17 cellular contexts compared by ENCODE assay signal in genomic region chr12:127640181-127640886, GRCh38.
DNase-seq lines count a peak whose midpoint lies in the region; ATAC-seq and TF ChIP-seq lines count a peak whose summit lies in the region.
"Had no signal": no experiment of that assay in that cellular context is flagged by ENCODE, and none has a peak within 500 bp of the region (broad histone marks: within the 10 kb centered on the region; RNA-seq: fewer than 3 reads in every experiment).

No MANE protein-coding gene starts in this region.

- peak overlapping the region in 1 of 2 donors; percentile 6 for H3K4me3 ChIP-seq in ascending aorta
- no peak overlapping the region for H3K4me3 ChIP-seq in fibroblast of the aortic adventitia (ENCODE audit: low read depth, low read length)
- H3K4me3 ChIP-seq in tibial artery, result no peak overlapping the region
- no peak overlapping the region for H3K4me3 ChIP-seq in MG63
- H3K4me3 ChIP-seq: smooth muscle cell had no signal

- peak; percentile 93 to 96 for ATAC-seq in left cardiac atrium
- no peak for ATAC-seq in Right ventricle myocardium superior (ENCODE audit: poor library complexity)
- ATAC-seq in GM18519 (IDR thresholded peaks at IDR 0.05; ENCODE audit: low FRiP score, unreplicated experiment), result no peak
- no peak for ATAC-seq in GM18520 (IDR thresholded peaks at IDR 0.05; ENCODE audit: unreplicated experiment)
- ATAC-seq: natural killer cell, SK-N-SH treated with all-trans-retinoic acid at 6 μM for 48 hours had no signal

- H3K4me1 ChIP-seq in ascending aorta, result peaks cover 0 to 16% of the 10 kb centered on the region in 2 donors
- H3K4me1 ChIP-seq in tibial artery, result peaks cover 0 to 12% (median 4%) of the 10 kb centered on the region in 4 donors
- H3K4me1 ChIP-seq: parathyroid adenoma had no signal

- no peak for DNase-seq in left cardiac atrium
- no peak for DNase-seq in Right ventricle myocardium superior
- DNase-seq in ascending aorta (ENCODE audit: low spot score in 2 of 2), result peak; percentile 14 to 86
- DNase-seq in fibroblast of the aortic adventitia (ENCODE audit: low read depth), result peak; percentile 97
- DNase-seq in tibial artery, result peak; percentile 55 to 75
- DNase-seq in MG63, result no peak
- DNase-seq: MV-4-11; natural killer cell; NCI-H1930; NK-92 treated with Interleukin-12 subunit alpha and Interleukin-12 subunit beta, amount 100 ng/mL, for 24 hours; stimulated activated CD4-positive, alpha-beta T cell treated with anti-CD3 and anti-CD28 coated beads, Interleukin-4, amount 100 ng/mL, for 4 hours; T1000 had no signal

- H3K9me3 ChIP-seq in ascending aorta (no peaks in the 10 kb centered on the region), tibial artery (no peaks in the 10 kb centered on the region), MG63 (no peaks in the 10 kb centered on the region)

- peak overlapping the region; percentile 72 to 81 for H3K27ac ChIP-seq in ascending aorta
- H3K27ac ChIP-seq in tibial artery, result peak overlapping the region; percentile 32 to 41
- H3K27ac ChIP-seq: parathyroid adenoma had no signal

- TF ChIP-seq CTCF in ascending aorta (IDR thresholded peaks at IDR 0.05) (no peak), fibroblast of the aortic adventitia (IDR thresholded peaks at IDR 0.05; ENCODE audit: insufficient read depth, low read length) (no peak), tibial artery (IDR thresholded peaks at IDR 0.05) (no peak)

- H3K36me3 ChIP-seq in ascending aorta (no peaks in the 10 kb centered on the region), tibial artery (no peaks in the 10 kb centered on the region), MG63 (no peaks in the 10 kb centered on the region)

- no peaks in the 10 kb centered on the region for H3K27me3 ChIP-seq in ascending aorta
- no peaks in the 10 kb centered on the region for H3K27me3 ChIP-seq in tibial artery
- H3K27me3 ChIP-seq in MG63, result no peaks in the 10 kb centered on the region

- intact Hi-C loops in left cardiac atrium (cut with DNase I) (no loop called here), Right ventricle myocardium superior (cut with DNase I) (no loop called here), ascending aorta (cut with DNase I) (loop anchor here (1.0 to 5.0 kb wide), 4 partner anchors 20 to 287 kb away; no protein-coding TSS in a partner anchor), tibial artery (cut with DNase I; ENCODE audit: low total_unique reads) (no loop called here)

Comparison
In these comparisons a context has a peak if more than half of its experiments do, and no peak if none do; other contexts are left out.
1. ATAC-seq: peak in left cardiac atrium (2 of 2); none in Right ventricle myocardium superior (single experiment), GM18519 (single experiment) and GM18520 (single experiment).
2. DNase-seq: peak in ascending aorta (2 of 2), fibroblast of the aortic adventitia (single experiment) and tibial artery (2 of 2); none in left cardiac atrium (single experiment), Right ventricle myocardium superior (single experiment) and MG63 (single experiment).